Comparison of ENCODE assay signal across 1 cellular context in the genomic region with DNA sequence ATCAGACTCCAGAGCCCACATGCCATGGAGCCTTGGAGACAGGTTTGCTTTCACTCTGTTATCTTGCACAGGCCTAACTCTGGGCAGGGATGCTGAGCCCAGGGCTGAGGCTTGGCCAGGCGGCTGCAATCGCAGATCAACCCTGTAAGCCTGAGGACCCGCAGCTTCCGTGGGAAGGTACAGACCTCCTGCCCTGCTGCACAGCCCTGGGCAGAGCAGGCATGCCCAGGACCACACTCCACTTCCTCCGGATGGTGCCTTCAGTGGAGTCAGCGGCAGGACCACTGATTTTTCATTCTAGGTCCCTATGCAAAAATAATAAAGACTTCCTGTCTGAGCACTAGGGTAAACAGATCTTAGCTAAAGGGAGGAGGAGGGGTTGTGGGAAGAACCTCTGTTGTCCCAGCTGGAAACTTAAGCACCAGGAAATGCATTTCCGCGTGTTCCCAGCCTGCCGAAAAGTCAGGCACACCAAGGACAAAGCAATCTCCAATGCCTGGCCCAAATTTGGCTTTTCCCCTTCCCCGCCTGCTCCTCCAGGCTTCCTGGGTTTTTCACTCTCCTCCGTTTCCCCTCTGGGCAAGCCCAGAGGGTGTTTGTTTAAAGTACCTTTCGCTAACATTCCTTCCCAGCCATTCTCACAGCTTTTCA.
TF ChIP-seq lines count a peak whose summit lies in the region.

No MANE protein-coding gene starts in this region.

TF ChIP-seq in WTC11, 78 proteins besides CTCF, POLR2A, EP300 and RAD21 (continued from another document):
- 0 out of 2 replicates have a peak, but pooled peaks have one; percentile 9 for TF ChIP-seq ESRRA (CRISPR knock-in tag; IDR thresholded peaks at IDR 0.05; ENCODE audit: borderline replicate concordance)
- TF ChIP-seq, protein P1, sequence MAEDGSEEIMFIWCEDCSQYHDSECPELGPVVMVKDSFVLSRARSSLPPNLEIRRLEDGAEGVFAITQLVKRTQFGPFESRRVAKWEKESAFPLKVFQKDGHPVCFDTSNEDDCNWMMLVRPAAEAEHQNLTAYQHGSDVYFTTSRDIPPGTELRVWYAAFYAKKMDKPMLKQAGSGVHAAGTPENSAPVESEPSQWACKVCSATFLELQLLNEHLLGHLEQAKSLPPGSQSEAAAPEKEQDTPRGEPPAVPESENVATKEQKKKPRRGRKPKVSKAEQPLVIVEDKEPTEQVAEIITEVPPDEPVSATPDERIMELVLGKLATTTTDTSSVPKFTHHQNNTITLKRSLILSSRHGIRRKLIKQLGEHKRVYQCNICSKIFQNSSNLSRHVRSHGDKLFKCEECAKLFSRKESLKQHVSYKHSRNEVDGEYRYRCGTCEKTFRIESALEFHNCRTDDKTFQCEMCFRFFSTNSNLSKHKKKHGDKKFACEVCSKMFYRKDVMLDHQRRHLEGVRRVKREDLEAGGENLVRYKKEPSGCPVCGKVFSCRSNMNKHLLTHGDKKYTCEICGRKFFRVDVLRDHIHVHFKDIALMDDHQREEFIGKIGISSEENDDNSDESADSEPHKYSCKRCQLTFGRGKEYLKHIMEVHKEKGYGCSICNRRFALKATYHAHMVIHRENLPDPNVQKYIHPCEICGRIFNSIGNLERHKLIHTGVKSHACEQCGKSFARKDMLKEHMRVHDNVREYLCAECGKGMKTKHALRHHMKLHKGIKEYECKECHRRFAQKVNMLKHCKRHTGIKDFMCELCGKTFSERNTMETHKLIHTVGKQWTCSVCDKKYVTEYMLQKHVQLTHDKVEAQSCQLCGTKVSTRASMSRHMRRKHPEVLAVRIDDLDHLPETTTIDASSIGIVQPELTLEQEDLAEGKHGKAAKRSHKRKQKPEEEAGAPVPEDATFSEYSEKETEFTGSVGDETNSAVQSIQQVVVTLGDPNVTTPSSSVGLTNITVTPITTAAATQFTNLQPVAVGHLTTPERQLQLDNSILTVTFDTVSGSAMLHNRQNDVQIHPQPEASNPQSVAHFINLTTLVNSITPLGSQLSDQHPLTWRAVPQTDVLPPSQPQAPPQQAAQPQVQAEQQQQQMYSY (CRISPR knock-in tag; IDR thresholded peaks at IDR 0.05), result peak; percentile 96
